Comparison of ENCODE assay signal across 11 cellular contexts in the genomic region with DNA sequence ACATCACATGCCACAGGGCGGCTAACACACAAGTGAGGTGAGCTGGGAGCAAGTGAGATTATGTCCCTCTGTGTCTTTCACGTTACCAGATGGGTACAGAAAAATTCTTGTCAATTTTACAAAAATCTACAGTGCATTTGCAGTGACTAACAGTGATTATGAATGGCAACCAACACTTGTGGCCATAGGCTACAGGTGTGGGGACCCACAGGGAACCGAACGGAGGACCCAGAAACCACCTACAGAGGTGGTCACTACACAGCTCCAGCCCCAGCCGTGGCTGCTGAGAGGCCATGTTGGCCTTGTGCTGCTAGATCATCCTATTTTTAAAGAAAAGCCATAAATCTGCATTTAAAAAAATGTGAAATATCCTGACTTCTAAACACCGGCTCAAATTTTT. TPM values are rescaled to one million over a fixed set of nuclear protein-coding genes. Genes with fewer than 3 reads are reported as not detected.
DNase-seq lines count a peak whose midpoint lies in the region; ATAC-seq and TF ChIP-seq lines count a peak whose summit lies in the region.
"Had no signal": no experiment of that assay in that cellular context is flagged by ENCODE, and none has a peak within 500 bp of the region (broad histone marks: within the 10 kb centered on the region; RNA-seq: fewer than 3 reads in every experiment).

No MANE protein-coding gene starts in this region.

- H3K9me3 Mint-ChIP-seq in CD14-positive monocyte: no peaks in the 10 kb centered on the region

- peaks cover 0 to 2% of the 10 kb centered on the region in 2 experiments; a peak in 1 of 3 replicates for H3K36me3 ChIP-seq in HEK293 (ENCODE audit: control insufficient read depth in 2 of 2, insufficient read depth in 1 of 2, low read length in 2 of 2)
- no peaks in the 10 kb centered on the region for H3K36me3 ChIP-seq in effector memory CD4-positive, alpha-beta T cell (ENCODE audit: control insufficient read depth, insufficient read depth, low read length)
- no peaks in the 10 kb centered on the region for H3K36me3 ChIP-seq in sigmoid colon

- H3K27ac Mint-ChIP-seq in CD14-positive monocyte: peak overlapping the region; percentile 80 to 97 (median 89)

- no peaks in the 10 kb centered on the region for H3K27me3 ChIP-seq in effector memory CD4-positive, alpha-beta T cell (replicated peaks; ENCODE audit: control insufficient read depth, insufficient read depth, low read length, poor library complexity, severe bottlenecking)
- no peaks in the 10 kb centered on the region for H3K27me3 ChIP-seq in sigmoid colon

- DNase-seq in CD14-positive monocyte (ENCODE audit: low spot score): no peak
- DNase-seq in effector memory CD4-positive, alpha-beta T cell: no peak
- DNase-seq in sigmoid colon: no peak
- no peak for DNase-seq in hypothalamus (lab: John Stamatoyannopoulos, UW)
- DNase-seq in NCI-H510A (lab: John Stamatoyannopoulos, UW): no peak
- no peak for DNase-seq in activated CD4-positive, alpha-beta T cell treated with anti-CD3 and anti-CD28 coated beads for 4 hours
- DNase-seq: HCEC 1CT, NCI-H1930 had no signal

- H3K9me3 ChIP-seq in HEK293 (ENCODE audit: control insufficient read depth, insufficient read depth, low read depth, low read length) (no peaks in the 10 kb centered on the region), sigmoid colon (no peaks in the 10 kb centered on the region)
- no peaks in the 10 kb centered on the region for H3K9me3 ChIP-seq in effector memory CD4-positive, alpha-beta T cell (ENCODE audit: control insufficient read depth, low read length)

- H3K27me3 Mint-ChIP-seq in CD14-positive monocyte (ENCODE audit: low read depth in 3 of 3): no peaks in the 10 kb centered on the region

- H3K4me3 ChIP-seq in HEK293 (ENCODE audit: low read depth, low read length): no peak overlapping the region
- H3K4me3 ChIP-seq in effector memory CD4-positive, alpha-beta T cell (ENCODE audit: insufficient read depth, low read depth, low read length, poor library complexity, severe bottlenecking): no peak overlapping the region
- H3K4me3 ChIP-seq in sigmoid colon: no peak overlapping the region

- TF ChIP-seq EP300 in sigmoid colon (IDR thresholded peaks at IDR 0.05): no peak

- no peak overlapping the region for H3K4me3 Mint-ChIP-seq in CD14-positive monocyte

- CTCF ChIA-PET in HEK293 (lab: Yijun Ruan, JAX): interaction anchor here (0.6 to 1.5 kb wide), 3 partner anchors 25 to 113 kb away, joined by 3 to 4 read pairs (median 3); no protein-coding TSS in a partner anchor

- POLR2A ChIA-PET in HEK293 (lab: Yijun Ruan, JAX): no interaction called here

- H3K4me1 ChIP-seq in HEK293 (ENCODE audit: control insufficient read depth, insufficient read depth, low read length) (peaks cover 8% of the 10 kb centered on the region), sigmoid colon (peaks cover 0 to 29% (median 17%) of the 10 kb centered on the region in 4 donors)
- peaks cover 44% of the 10 kb centered on the region for H3K4me1 ChIP-seq in effector memory CD4-positive, alpha-beta T cell (ENCODE audit: control insufficient read depth, insufficient read depth, low read length, poor library complexity, severe bottlenecking)

- ATAC-seq in GM18519 (IDR thresholded peaks at IDR 0.05; ENCODE audit: low FRiP score, unreplicated experiment): no peak
- ATAC-seq: sciatic nerve had no signal

- peaks cover 36 to 39% of the 10 kb centered on the region in 2 donors for H3K36me3 Mint-ChIP-seq in CD14-positive monocyte

- H3K27ac ChIP-seq in HEK293 (ENCODE audit: extremely low read depth, low read depth, low read length): no peak overlapping the region
- H3K27ac ChIP-seq in effector memory CD4-positive, alpha-beta T cell (ENCODE audit: insufficient read depth, low read length, poor library complexity, severe bottlenecking): peak overlapping the region; percentile 48
- peak overlapping the region; percentile 32 to 51 (median 43) for H3K27ac ChIP-seq in sigmoid colon

- intact Hi-C loops in CD14-positive monocyte (cut with micrococcal nuclease) (no loop called here), sigmoid colon (cut with DNase I) (no loop called here)

- TF ChIP-seq CTCF in CD14-positive monocyte (IDR thresholded peaks at IDR 0.05) (no peak), HEK293 (tag by site-specific recombination; IDR thresholded peaks at IDR 0.05) (no peak), sigmoid colon (IDR thresholded peaks at IDR 0.05) (no peak)

- peaks cover 41% of the 10 kb centered on the region for H3K4me1 Mint-ChIP-seq in CD14-positive monocyte

- TF ChIP-seq POLR2A in sigmoid colon (IDR thresholded peaks at IDR 0.05): no peak

- 90% methylated on average over 6 of the region's 6 CpGs for WGBS in sigmoid colon, 2 donors

TF ChIP-seq in HEK293, 187 proteins besides CTCF, POLR2A, EP300 and RAD21:
- TF ChIP-seq SCRT2 (tag by site-specific recombination; IDR thresholded peaks at IDR 0.05) (peak; percentile 57), ZNF624 (tag by site-specific recombination; IDR thresholded peaks at IDR 0.05) (no peak)
- TF ChIP-seq, protein P1, sequence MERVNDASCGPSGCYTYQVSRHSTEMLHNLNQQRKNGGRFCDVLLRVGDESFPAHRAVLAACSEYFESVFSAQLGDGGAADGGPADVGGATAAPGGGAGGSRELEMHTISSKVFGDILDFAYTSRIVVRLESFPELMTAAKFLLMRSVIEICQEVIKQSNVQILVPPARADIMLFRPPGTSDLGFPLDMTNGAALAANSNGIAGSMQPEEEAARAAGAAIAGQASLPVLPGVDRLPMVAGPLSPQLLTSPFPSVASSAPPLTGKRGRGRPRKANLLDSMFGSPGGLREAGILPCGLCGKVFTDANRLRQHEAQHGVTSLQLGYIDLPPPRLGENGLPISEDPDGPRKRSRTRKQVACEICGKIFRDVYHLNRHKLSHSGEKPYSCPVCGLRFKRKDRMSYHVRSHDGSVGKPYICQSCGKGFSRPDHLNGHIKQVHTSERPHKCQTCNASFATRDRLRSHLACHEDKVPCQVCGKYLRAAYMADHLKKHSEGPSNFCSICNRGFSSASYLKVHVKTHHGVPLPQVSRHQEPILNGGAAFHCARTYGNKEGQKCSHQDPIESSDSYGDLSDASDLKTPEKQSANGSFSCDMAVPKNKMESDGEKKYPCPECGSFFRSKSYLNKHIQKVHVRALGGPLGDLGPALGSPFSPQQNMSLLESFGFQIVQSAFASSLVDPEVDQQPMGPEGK (tag by site-specific recombination; IDR thresholded peaks at IDR 0.05): no peak

RNA-seq across cellular contexts. Expression of a gene that starts 50.2 kb away (rescaled TPM):
- polyA plus RNA-seq in CD14-positive monocyte (100 to 1,000 TPM in 1 of 2 donors, 10 to 100 TPM in 1; 88.4 to 114 TPM), sigmoid colon (10 to 100 TPM in 2 of 3 donors, 1 to 10 TPM in 1; 2.3 to 43.9 (median 35.4) TPM)
- 10 to 100 TPM; 56.9 to 81.4 (median 67.9) TPM for total RNA-seq in sigmoid colon
